9 cellular contexts compared by ENCODE assay signal in genomic region chr14:93035917-93036651, GRCh38.
DNase-seq lines count a peak whose midpoint lies in the region; ATAC-seq and TF ChIP-seq lines count a peak whose summit lies in the region.
"Had no signal": no experiment of that assay in that cellular context is flagged by ENCODE, and none has a peak within 500 bp of the region (broad histone marks: within the 10 kb centered on the region; RNA-seq: fewer than 3 reads in every experiment).

No MANE protein-coding gene starts in this region.

- peak overlapping the region; percentile 34 for H3K27ac Mint-ChIP-seq in activated naive CD8-positive, alpha-beta T cell treated with anti-CD3 and anti-CD28 coated beads for 36 hours
- H3K27ac Mint-ChIP-seq in activated naive CD8-positive, alpha-beta T cell treated with anti-CD3 and anti-CD28 coated beads, Interleukin-2, amount 50 U/mL, for 24 hours, result no peak overlapping the region

- H3K27ac ChIP-seq in dorsolateral prefrontal cortex (peak overlapping the region; percentile 84 to 100 (median 98)), uterus (peak overlapping the region; percentile 72 to 78)

- H3K36me3 Mint-ChIP-seq in activated naive CD8-positive, alpha-beta T cell treated with anti-CD3 and anti-CD28 coated beads for 36 hours, result no peaks in the 10 kb centered on the region
- no peaks in the 10 kb centered on the region for H3K36me3 Mint-ChIP-seq in activated naive CD8-positive, alpha-beta T cell treated with anti-CD3 and anti-CD28 coated beads, Interleukin-2, amount 50 U/mL, for 24 hours (ENCODE audit: low read depth)

- H3K36me3 ChIP-seq in uterus, result no peaks in the 10 kb centered on the region

- no peak for ATAC-seq in activated naive CD8-positive, alpha-beta T cell treated with anti-CD3 and anti-CD28 coated beads, Interleukin-2, amount 50 U/mL, for 24 hours
- no peak for ATAC-seq in HG03442 (IDR thresholded peaks at IDR 0.05; ENCODE audit: unreplicated experiment)
- ATAC-seq in HG02798 (IDR thresholded peaks at IDR 0.05; ENCODE audit: poor library complexity, unreplicated experiment), result no peak

- no peak for DNase-seq in activated naive CD8-positive, alpha-beta T cell treated with anti-CD3 and anti-CD28 coated beads for 36 hours
- DNase-seq in activated naive CD8-positive, alpha-beta T cell treated with anti-CD3 and anti-CD28 coated beads, Interleukin-2, amount 50 U/mL, for 24 hours, result no peak
- DNase-seq in dorsolateral prefrontal cortex (peak in 9 of 10 donors; percentile 83 to 95 (median 93)), midbrain (lab: John Stamatoyannopoulos, UW) (peak; percentile 94), uterus (peak; percentile 49 to 57)
- no peak for DNase-seq in activated T-cell treated with anti-CD3 and anti-CD28 coated beads, Interleukin-2, amount 50 U/mL, for 1 hour
- DNase-seq: activated T-cell treated with anti-CD3 and anti-CD28 coated beads for 4 hours had no signal

- H3K27me3 ChIP-seq in dorsolateral prefrontal cortex (no peaks in the 10 kb centered on the region), uterus (no peaks in the 10 kb centered on the region)

- H3K4me1 Mint-ChIP-seq in activated naive CD8-positive, alpha-beta T cell treated with anti-CD3 and anti-CD28 coated beads for 36 hours, result peaks cover 51% of the 10 kb centered on the region
- peaks cover 58% of the 10 kb centered on the region for H3K4me1 Mint-ChIP-seq in activated naive CD8-positive, alpha-beta T cell treated with anti-CD3 and anti-CD28 coated beads, Interleukin-2, amount 50 U/mL, for 24 hours

- no peak overlapping the region for H3K4me3 Mint-ChIP-seq in activated naive CD8-positive, alpha-beta T cell treated with anti-CD3 and anti-CD28 coated beads for 36 hours
- H3K4me3 Mint-ChIP-seq in activated naive CD8-positive, alpha-beta T cell treated with anti-CD3 and anti-CD28 coated beads, Interleukin-2, amount 50 U/mL, for 24 hours, result no peak overlapping the region

- peaks cover 7 to 19% of the 10 kb centered on the region in 2 donors for H3K4me1 ChIP-seq in uterus

- TF ChIP-seq CTCF in dorsolateral prefrontal cortex (IDR thresholded peaks at IDR 0.05 in 54 of 56, conservative IDR thresholded peaks at IDR 0.05 in 2 of 56; ENCODE audit: low read depth in 1 of 56, partially characterized antibody in 56 of 56), result peak in 5 of 56 donors; percentile 8 to 27 (median 17)
- no peak for TF ChIP-seq CTCF in uterus (IDR thresholded peaks at IDR 0.05)

- peak overlapping the region in 15 of 59 donors; percentile 6 to 52 (median 34) for H3K4me3 ChIP-seq in dorsolateral prefrontal cortex
- H3K4me3 ChIP-seq in uterus, result no peak overlapping the region

- TF ChIP-seq POLR2A in uterus (IDR thresholded peaks at IDR 0.05), result no peak

- H3K9me3 Mint-ChIP-seq in activated naive CD8-positive, alpha-beta T cell treated with anti-CD3 and anti-CD28 coated beads for 36 hours, result no peaks in the 10 kb centered on the region
- H3K9me3 Mint-ChIP-seq in activated naive CD8-positive, alpha-beta T cell treated with anti-CD3 and anti-CD28 coated beads, Interleukin-2, amount 50 U/mL, for 24 hours, result no peaks in the 10 kb centered on the region

- intact Hi-C loops in dorsolateral prefrontal cortex (cut with DNase I), result loop anchor here (1.0 to 2.0 kb wide), 4 partner anchors 27 to 79 kb away; partner anchors contain the start of gene ITPK1 (in 2 of the 2)
- intact Hi-C loops in uterus (cut with DNase I; ENCODE audit: low total_unique reads), result no loop called here

- no peaks in the 10 kb centered on the region for H3K27me3 Mint-ChIP-seq in activated naive CD8-positive, alpha-beta T cell treated with anti-CD3 and anti-CD28 coated beads for 36 hours
- H3K27me3 Mint-ChIP-seq in activated naive CD8-positive, alpha-beta T cell treated with anti-CD3 and anti-CD28 coated beads, Interleukin-2, amount 50 U/mL, for 24 hours, result no peaks in the 10 kb centered on the region

- no peaks in the 10 kb centered on the region for H3K9me3 ChIP-seq in uterus

Comparison
In these comparisons a context has a peak if more than half of its experiments do, and no peak if none do; other contexts are left out.
1. DNase-seq: peak in dorsolateral prefrontal cortex (9 of 10), midbrain (single experiment) and uterus (2 of 2); none in activated naive CD8-positive, alpha-beta T cell treated with anti-CD3 and anti-CD28 coated beads for 36 hours (single experiment), activated naive CD8-positive, alpha-beta T cell treated with anti-CD3 and anti-CD28 coated beads, Interleukin-2, amount 50 U/mL, for 24 hours (single experiment) and activated T-cell treated with anti-CD3 and anti-CD28 coated beads, Interleukin-2, amount 50 U/mL, for 1 hour (single experiment).